ENCODE assay signal across 25 cellular contexts in genomic region chr3:32316319-32316718, GRCh38.
"Had no signal": no experiment of that assay in that cellular context is flagged by ENCODE, and none has a peak within 500 bp of the region (broad histone marks: within the 10 kb centered on the region; RNA-seq: fewer than 3 reads in every experiment).

No MANE protein-coding gene starts in this region.

- H3K4me3 ChIP-seq: SK-N-MC had no signal

- H3K27me3 Mint-ChIP-seq: activated CD4-positive, alpha-beta memory T cell treated with anti-CD3 and anti-CD28 coated beads, Interleukin-2, amount 10 ng/mL, durations not matched to agents 7 days and 5 days; activated naive CD4-positive, alpha-beta T cell treated with anti-CD3 and anti-CD28 coated beads, Interleukin-2, amount 10 ng/mL, durations not matched to agents 7 days and 5 days; activated naive CD8-positive, alpha-beta T cell treated with anti-CD3 and anti-CD28 coated beads for 36 hours; activated T-helper 17 cell treated with anti-CD3 and anti-CD28 coated beads, Interleukin-2, amount 50 U/mL, for 72 hours; T-cell had no signal

- H3K36me3 Mint-ChIP-seq: activated naive CD8-positive, alpha-beta T cell treated with anti-CD3 and anti-CD28 coated beads for 36 hours; T-cell had no signal

- H3K9me3 Mint-ChIP-seq: activated CD4-positive, alpha-beta memory T cell treated with anti-CD3 and anti-CD28 coated beads, Interleukin-2, amount 10 ng/mL, durations not matched to agents 7 days and 5 days; activated naive CD4-positive, alpha-beta T cell treated with anti-CD3 and anti-CD28 coated beads, Interleukin-2, amount 10 ng/mL, durations not matched to agents 7 days and 5 days; activated naive CD8-positive, alpha-beta T cell treated with anti-CD3 and anti-CD28 coated beads for 36 hours; activated T-helper 17 cell treated with anti-CD3 and anti-CD28 coated beads, Interleukin-2, amount 50 U/mL, for 72 hours; T-cell had no signal

- H3K27ac Mint-ChIP-seq: activated CD4-positive, alpha-beta memory T cell treated with anti-CD3 and anti-CD28 coated beads, Interleukin-2, amount 10 ng/mL, durations not matched to agents 7 days and 5 days; activated naive CD4-positive, alpha-beta T cell treated with anti-CD3 and anti-CD28 coated beads, Interleukin-2, amount 10 ng/mL, durations not matched to agents 7 days and 5 days; activated naive CD8-positive, alpha-beta T cell treated with anti-CD3 and anti-CD28 coated beads for 36 hours; activated T-helper 17 cell treated with anti-CD3 and anti-CD28 coated beads, Interleukin-2, amount 50 U/mL, for 72 hours had no signal

- H3K36me3 ChIP-seq: brain microvascular endothelial cell had no signal

- H3K27ac ChIP-seq: brain microvascular endothelial cell, SK-N-MC, VCaP had no signal

- DNase-seq: activated CD4-positive, alpha-beta memory T cell treated with anti-CD3 and anti-CD28 coated beads, Interleukin-2, amount 10 ng/mL, durations not matched to agents 7 days and 5 days; activated CD4-positive, alpha-beta T cell treated with anti-CD3 and anti-CD28 coated beads, Interleukin-2, amount 50 U/mL, for 1 hour; activated CD4-positive, CD25-positive, alpha-beta regulatory T cell; activated gamma-delta T cell; activated naive CD4-positive, alpha-beta T cell treated with anti-CD3 and anti-CD28 coated beads, Interleukin-2, amount 10 ng/mL, durations not matched to agents 7 days and 5 days; activated naive CD8-positive, alpha-beta T cell treated with anti-CD3 and anti-CD28 coated beads for 36 hours; activated T-cell treated with anti-CD3 and anti-CD28 coated beads for 4 hours; activated T-cell treated with anti-CD3 and anti-CD28 coated beads, Interleukin-2, amount 50 U/mL, for 48 hours; brain microvascular endothelial cell; KG1; NCI-H1092; NCI-H1417; NCI-H1930; NCI-H2171; NCI-H2227 treated with DMSO at 0.1 percent for 48 hours; NCI-H446 treated with DMSO at 0.1 percent for 48 hours; NCI-H526 treated with DMSO at 0.1 percent for 48 hours; NCI-H82; RPMI8226; T-cell had no signal

- H3K4me3 Mint-ChIP-seq: activated CD4-positive, alpha-beta memory T cell treated with anti-CD3 and anti-CD28 coated beads, Interleukin-2, amount 10 ng/mL, durations not matched to agents 7 days and 5 days; activated naive CD4-positive, alpha-beta T cell treated with anti-CD3 and anti-CD28 coated beads, Interleukin-2, amount 10 ng/mL, durations not matched to agents 7 days and 5 days; activated naive CD8-positive, alpha-beta T cell treated with anti-CD3 and anti-CD28 coated beads for 36 hours; activated T-helper 17 cell treated with anti-CD3 and anti-CD28 coated beads, Interleukin-2, amount 50 U/mL, for 72 hours; T-cell had no signal

- H3K27me3 ChIP-seq: brain microvascular endothelial cell had no signal

- ATAC-seq: activated T-helper 17 cell treated with anti-CD3 and anti-CD28 coated beads, Interleukin-2, amount 50 U/mL, for 72 hours; Panc1; Right ventricle myocardium inferior; T-cell had no signal
